ENCODE assay signal across 22 cellular contexts in the genomic region with DNA sequence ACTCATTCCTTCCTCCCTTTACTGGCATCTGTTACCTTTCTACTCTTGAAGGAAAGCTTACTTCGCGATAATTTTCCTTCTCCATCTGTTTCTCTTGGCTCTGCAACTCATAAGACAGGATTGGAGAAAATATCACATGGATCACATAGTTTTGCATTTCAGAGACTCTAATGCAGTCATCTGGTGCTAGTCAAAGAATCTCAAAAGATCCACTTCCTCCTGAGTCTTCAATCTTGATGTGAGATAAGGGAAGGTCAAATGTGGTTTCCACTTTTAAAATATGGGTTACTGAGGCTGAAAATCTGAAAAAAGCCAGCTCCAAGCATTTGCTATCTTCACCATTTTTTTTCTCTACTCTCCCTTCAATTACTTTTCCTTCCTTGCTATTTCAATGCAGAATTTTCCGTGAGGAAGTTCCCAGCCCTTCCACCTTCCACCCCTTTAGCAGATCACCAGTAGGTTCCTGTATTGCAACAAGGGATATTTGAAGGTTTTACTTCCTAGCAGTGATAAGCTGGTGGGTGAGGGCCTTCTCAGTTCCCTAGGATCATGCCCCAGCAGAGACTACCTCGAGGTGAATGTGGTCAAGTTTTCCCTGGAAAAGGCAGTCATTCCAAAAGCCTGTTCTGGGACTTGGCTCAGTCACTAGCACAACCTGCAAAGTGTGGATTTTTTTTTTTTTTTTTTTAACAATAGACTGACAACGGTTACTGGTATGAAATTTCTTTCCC.
DNase-seq lines count a peak whose midpoint lies in the region; ATAC-seq, FAIRE-seq and TF ChIP-seq lines count a peak whose summit lies in the region.
"Had no signal": no experiment of that assay in that cellular context is flagged by ENCODE, and none has a peak within 500 bp of the region (broad histone marks: within the 10 kb centered on the region; RNA-seq: fewer than 3 reads in every experiment).

No MANE protein-coding gene starts in this region.

- H3K4me1 Mint-ChIP-seq in astrocyte (ENCODE audit: low read depth, unreplicated experiment) = peaks cover 43% of the 10 kb centered on the region

- no peak overlapping the region for H3K4me3 Mint-ChIP-seq in astrocyte (ENCODE audit: unreplicated experiment)
- H3K4me3 Mint-ChIP-seq: effector memory CD8-positive, alpha-beta T cell had no signal

- FAIRE-seq in astrocyte (lab: Jason Lieb, UNC) = no peak
- FAIRE-seq: A204.1, HTR-8/SVneo, islet of Langerhans had no signal

- no peak for TF ChIP-seq EP300 in SK-N-SH (IDR thresholded peaks at IDR 0.05; ENCODE audit: borderline replicate concordance in 1 of 2, low read depth in 1 of 2, low read length in 1 of 2)

- H3K4me1 ChIP-seq in SK-N-SH (ENCODE audit: control insufficient read depth in 1 of 2, insufficient read depth in 2 of 2, low read depth in 1 of 2, low read length in 1 of 2) (no peaks in the 10 kb centered on the region; a peak in 2 of 4 replicates), Loucy (ENCODE audit: insufficient read depth, low read length, poor library complexity, severe bottlenecking) (peaks cover 39% of the 10 kb centered on the region), astrocyte (ENCODE audit: insufficient read depth, low read length) (peaks cover 17% of the 10 kb centered on the region), parathyroid adenoma (peaks cover 19% of the 10 kb centered on the region)

- H3K9me2 ChIP-seq in SK-N-SH = no peaks in the 10 kb centered on the region
- no peaks in the 10 kb centered on the region for H3K9me2 ChIP-seq in Loucy (replicated peaks; ENCODE audit: low read depth, low read length)

- H3K4me3 ChIP-seq in SK-N-SH (ENCODE audit: low read depth in 2 of 2, low read length in 1 of 2) (no peak overlapping the region), Loucy (ENCODE audit: low read length, poor library complexity, severe bottlenecking) (no peak overlapping the region), astrocyte (ENCODE audit: insufficient read depth, low read depth, low read length) (no peak overlapping the region), parathyroid adenoma (ENCODE audit: low read depth, low read length) (no peak overlapping the region)
- H3K4me3 ChIP-seq: heart left ventricle, right atrium auricular region, transverse colon had no signal

- H4K20me1 ChIP-seq in SK-N-SH (ENCODE audit: insufficient read depth) (no peaks in the 10 kb centered on the region), Loucy (ENCODE audit: insufficient read depth, low read length, poor library complexity, severe bottlenecking) (no peaks in the 10 kb centered on the region), astrocyte (ENCODE audit: insufficient read depth, low read length) (no peaks in the 10 kb centered on the region)

- no peaks in the 10 kb centered on the region for H3K36me3 Mint-ChIP-seq in astrocyte (ENCODE audit: low read depth, unreplicated experiment)

- H3K79me2 ChIP-seq in SK-N-SH (ENCODE audit: insufficient read depth) (no peaks in the 10 kb centered on the region), Loucy (ENCODE audit: insufficient read depth, low read length) (no peaks in the 10 kb centered on the region), astrocyte (ENCODE audit: insufficient read depth, low read length) (no peaks in the 10 kb centered on the region), parathyroid adenoma (no peaks in the 10 kb centered on the region)

- no peak for TF ChIP-seq CTCF in SK-N-SH (IDR thresholded peaks at IDR 0.05)
- TF ChIP-seq CTCF in Loucy (conservative IDR thresholded peaks at IDR 0.05; ENCODE audit: low read length) = no peak
- no peak for TF ChIP-seq CTCF in astrocyte (IDR thresholded peaks at IDR 0.05; ENCODE audit: insufficient read depth, low read depth, low read length)
- no peak for TF ChIP-seq CTCF in parathyroid adenoma (IDR thresholded peaks at IDR 0.05)

- H3F3A ChIP-seq in SK-N-SH (replicated peaks; ENCODE audit: insufficient read depth) (peaks cover 7% of the 10 kb centered on the region), Loucy (ENCODE audit: low read depth) (no peaks in the 10 kb centered on the region; the same call in 1 of the 2 replicates)

- H3K27me3 Mint-ChIP-seq in astrocyte (ENCODE audit: low read depth, unreplicated experiment) = no peaks in the 10 kb centered on the region
- H3K27me3 Mint-ChIP-seq: effector memory CD8-positive, alpha-beta T cell had no signal

- ATAC-seq in SK-N-SH treated with all-trans-retinoic acid at 6 μM for 48 hours (no peak), GM19452 (IDR thresholded peaks at IDR 0.05; ENCODE audit: unreplicated experiment) (no peak)
- ATAC-seq: effector memory CD8-positive, alpha-beta T cell; heart left ventricle had no signal

- no peaks in the 10 kb centered on the region for H3K9me3 Mint-ChIP-seq in astrocyte (ENCODE audit: unreplicated experiment)
- H3K9me3 Mint-ChIP-seq: effector memory CD8-positive, alpha-beta T cell had no signal

- H3K9me3 ChIP-seq in SK-N-SH = no peaks in the 10 kb centered on the region
- no peaks in the 10 kb centered on the region for H3K9me3 ChIP-seq in Loucy (ENCODE audit: insufficient read depth, low read depth, low read length)
- no peaks in the 10 kb centered on the region for H3K9me3 ChIP-seq in astrocyte (ENCODE audit: insufficient read depth, low read depth, low read length)
- H3K9me3 ChIP-seq in parathyroid adenoma (ENCODE audit: control insufficient read depth, low read length) = no peaks in the 10 kb centered on the region
- H3K9me3 ChIP-seq: heart left ventricle, right atrium auricular region, transverse colon had no signal

- TF ChIP-seq RAD21 in SK-N-SH (IDR thresholded peaks at IDR 0.05; ENCODE audit: low read length) = no peak

- H3K27me3 ChIP-seq in SK-N-SH (ENCODE audit: insufficient read depth) (no peaks in the 10 kb centered on the region), Loucy (ENCODE audit: insufficient read depth, low read length, poor library complexity, severe bottlenecking) (no peaks in the 10 kb centered on the region), astrocyte (ENCODE audit: insufficient read depth, low read length) (no peaks in the 10 kb centered on the region), parathyroid adenoma (ENCODE audit: control insufficient read depth, insufficient read depth, low read length) (no peaks in the 10 kb centered on the region)
- H3K27me3 ChIP-seq: heart left ventricle, right atrium auricular region, transverse colon had no signal

- DNase-seq in SK-N-SH = no peak
- peak; percentile 36 for DNase-seq in astrocyte (ENCODE audit: low read depth)
- DNase-seq in NCI-H146 treated with DMSO at 0.1 percent for 48 hours (lab: John Stamatoyannopoulos, UW; ENCODE audit: unreplicated experiment) = no peak
- no peak for DNase-seq in hypothalamus (lab: John Stamatoyannopoulos, UW)
- DNase-seq: activated effector memory CD4-positive, alpha-beta T cell treated with Interleukin-2 at 50 U/mL for 16 hours; DMS153; effector memory CD8-positive, alpha-beta T cell; heart left ventricle; NCI-H2029; NCI-H446 treated with DMSO at 0.1 percent for 48 hours; SHP77; stimulated activated naive CD4-positive, alpha-beta T cell treated with Interleukin-2 at 50 U/mL for 16 hours; transverse colon had no signal

- H3K4me2 ChIP-seq in SK-N-SH (peak overlapping the region; percentile 35; the same call in 1 of the 2 replicates), Loucy (ENCODE audit: low read depth, low read length, poor library complexity, severe bottlenecking) (peak overlapping the region; percentile 34), astrocyte (ENCODE audit: low read length) (no peak overlapping the region), parathyroid adenoma (ENCODE audit: low read length) (no peak overlapping the region)

- no peaks in the 10 kb centered on the region for H3K36me3 ChIP-seq in SK-N-SH (replicated peaks in 1 of 2; ENCODE audit: control insufficient read depth in 1 of 2, insufficient read depth in 2 of 2, low read length in 1 of 2)
- H3K36me3 ChIP-seq in Loucy (ENCODE audit: insufficient read depth, low read length) = no peaks in the 10 kb centered on the region
- H3K36me3 ChIP-seq in astrocyte (ENCODE audit: insufficient read depth, low read length) = no peaks in the 10 kb centered on the region
- H3K36me3 ChIP-seq in parathyroid adenoma (ENCODE audit: control insufficient read depth, insufficient read depth, low read length) = no peaks in the 10 kb centered on the region
- H3K36me3 ChIP-seq: heart left ventricle, right atrium auricular region, transverse colon had no signal

- H2AFZ ChIP-seq in SK-N-SH (ENCODE audit: low read depth) = no peak overlapping the region; the same call in 1 of the 2 replicates
- H2AFZ ChIP-seq in Loucy (ENCODE audit: low read length) = no peak overlapping the region
- H2AFZ ChIP-seq in astrocyte (ENCODE audit: low read depth, low read length) = no peak overlapping the region
- H2AFZ ChIP-seq in parathyroid adenoma = peak overlapping the region; percentile 14

- peak overlapping the region in 1 of 2 experiments; percentile 50; a peak in 1 of 4 replicates for H3K27ac ChIP-seq in SK-N-SH (ENCODE audit: low read depth in 2 of 2, low read length in 1 of 2)
- H3K27ac ChIP-seq in astrocyte (ENCODE audit: low read depth, low read length) = no peak overlapping the region
- H3K27ac ChIP-seq in parathyroid adenoma = peak overlapping the region; percentile 3
- H3K27ac ChIP-seq: C4-2B, heart left ventricle, right atrium auricular region, transverse colon had no signal

- H3K9ac ChIP-seq in SK-N-SH (no peak overlapping the region), Loucy (ENCODE audit: low read depth, low read length, poor library complexity, severe bottlenecking) (no peak overlapping the region), astrocyte (ENCODE audit: low read length) (no peak overlapping the region), parathyroid adenoma (no peak overlapping the region)

- POLR2A ChIA-PET in SK-N-SH (lab: Yijun Ruan, JAX) = no interaction called here

- no peak overlapping the region for H3K27ac Mint-ChIP-seq in astrocyte (ENCODE audit: unreplicated experiment)
- H3K27ac Mint-ChIP-seq: effector memory CD8-positive, alpha-beta T cell had no signal

- 17% methylated on average over 5 of the region's 5 CpGs for WGBS in SK-N-SH (ENCODE audit: low lambda C conversion rate)

- CTCF ChIA-PET in SK-N-SH (lab: Yijun Ruan, JAX) = interaction anchor here (0.7 to 2.2 kb wide), 3 partner anchors 13 to 239 kb away, joined by 4 to 10 read pairs (median 6); no protein-coding TSS in a partner anchor

TF ChIP-seq in SK-N-SH treated with all-trans-retinoic acid at 6 μM for 48 hours, 23 proteins besides CTCF, POLR2A, EP300 and RAD21 (continues in another document):
- TF ChIP-seq ZNF8 (CRISPR knock-in tag; IDR thresholded peaks at IDR 0.05) (no peak), RARB (CRISPR knock-in tag; IDR thresholded peaks at IDR 0.05) (no peak), OSR1 (CRISPR knock-in tag; IDR thresholded peaks at IDR 0.05) (no peak), TOX (CRISPR knock-in tag; IDR thresholded peaks at IDR 0.05; ENCODE audit: borderline replicate concordance) (no peak), SNAI2 (CRISPR knock-in tag; IDR thresholded peaks at IDR 0.05) (no peak)

Comparison
In these comparisons a context has a peak if more than half of its experiments do, and no peak if none do; other contexts are left out.
1. H3K4me2 ChIP-seq: peak in SK-N-SH (single experiment) and Loucy (single experiment); none in astrocyte (single experiment) and parathyroid adenoma (single experiment).